Comparison of ENCODE assay signal across 15 cellular contexts in the genomic region with DNA sequence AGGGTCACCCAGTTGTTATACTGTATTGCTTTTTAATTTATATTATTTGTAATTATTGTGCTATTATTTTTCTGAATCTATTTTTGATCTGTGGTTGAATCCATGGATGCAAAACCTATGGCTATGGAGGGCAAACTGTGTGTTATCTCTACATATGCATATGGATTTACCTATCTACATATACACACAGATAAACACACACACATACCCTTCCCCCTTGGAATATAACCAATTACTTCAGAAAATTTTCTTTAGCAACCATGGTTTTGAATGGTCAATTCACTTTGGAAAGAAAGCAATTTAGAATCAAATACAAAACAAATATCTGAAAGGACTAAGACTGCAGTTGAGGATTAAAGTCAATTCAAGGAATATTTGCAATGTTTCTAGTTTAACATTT. TPM values are rescaled to one million over a fixed set of nuclear protein-coding genes. Genes with fewer than 3 reads are reported as not detected.
DNase-seq lines count a peak whose midpoint lies in the region; ATAC-seq and TF ChIP-seq lines count a peak whose summit lies in the region.
"Had no signal": no experiment of that assay in that cellular context is flagged by ENCODE, and none has a peak within 500 bp of the region (broad histone marks: within the 10 kb centered on the region; RNA-seq: fewer than 3 reads in every experiment).

No MANE protein-coding gene starts in this region.

- no peaks in the 10 kb centered on the region for H3K9me3 Mint-ChIP-seq in activated T-cell treated with anti-CD3 and anti-CD28 coated beads, Interleukin-2, amount 50 U/mL, for 72 hours
- no peaks in the 10 kb centered on the region for H3K9me3 Mint-ChIP-seq in T-cell
- no peaks in the 10 kb centered on the region for H3K9me3 Mint-ChIP-seq in mesothelial cell of epicardium
- H3K9me3 Mint-ChIP-seq in stimulated activated memory B cell treated with anti-CD40 and anti-IgM and Interleukin-4, amounts not matched to agents 10 μg/mL and 1 μg/mL and 100 μg/mL, for 72 hours: no peaks in the 10 kb centered on the region

- H3K4me3 Mint-ChIP-seq in activated T-cell treated with anti-CD3 and anti-CD28 coated beads, Interleukin-2, amount 50 U/mL, for 72 hours: no peak overlapping the region
- H3K4me3 Mint-ChIP-seq in T-cell (no peak overlapping the region), mesothelial cell of epicardium (no peak overlapping the region)
- no peak overlapping the region for H3K4me3 Mint-ChIP-seq in stimulated activated memory B cell treated with anti-CD40 and anti-IgM and Interleukin-4, amounts not matched to agents 10 μg/mL and 1 μg/mL and 100 μg/mL, for 72 hours

- POLR2A ChIA-PET in T-cell (lab: Charles Lee): no interaction called here

- peak overlapping the region; percentile 29 for H3K27ac Mint-ChIP-seq in activated T-cell treated with anti-CD3 and anti-CD28 coated beads, Interleukin-2, amount 50 U/mL, for 72 hours
- H3K27ac Mint-ChIP-seq in T-cell (peak overlapping the region; percentile 48 to 79), mesothelial cell of epicardium (peak overlapping the region; percentile 89)
- peak overlapping the region; percentile 42 for H3K27ac Mint-ChIP-seq in stimulated activated memory B cell treated with anti-CD40 and anti-IgM and Interleukin-4, amounts not matched to agents 10 μg/mL and 1 μg/mL and 100 μg/mL, for 72 hours

- peaks cover 2 to 5% of the 10 kb centered on the region in 2 donors for H3K36me3 Mint-ChIP-seq in activated T-cell treated with anti-CD3 and anti-CD28 coated beads, Interleukin-2, amount 50 U/mL, for 72 hours (ENCODE audit: insufficient read depth in 2 of 2)
- H3K36me3 Mint-ChIP-seq in T-cell (peaks cover 13% of the 10 kb centered on the region), mesothelial cell of epicardium (peaks cover 5% of the 10 kb centered on the region)
- H3K36me3 Mint-ChIP-seq in stimulated activated memory B cell treated with anti-CD40 and anti-IgM and Interleukin-4, amounts not matched to agents 10 μg/mL and 1 μg/mL and 100 μg/mL, for 72 hours: peaks cover 35% of the 10 kb centered on the region

- H3K4me1 Mint-ChIP-seq in activated T-cell treated with anti-CD3 and anti-CD28 coated beads, Interleukin-2, amount 50 U/mL, for 72 hours (ENCODE audit: low read depth): peaks cover 49% of the 10 kb centered on the region
- peaks cover 80 to 88% (median 85%) of the 10 kb centered on the region in 3 donors for H3K4me1 Mint-ChIP-seq in T-cell
- H3K4me1 Mint-ChIP-seq in mesothelial cell of epicardium: peaks cover 82% of the 10 kb centered on the region
- H3K4me1 Mint-ChIP-seq in stimulated activated memory B cell treated with anti-CD40 and anti-IgM and Interleukin-4, amounts not matched to agents 10 μg/mL and 1 μg/mL and 100 μg/mL, for 72 hours: peaks cover 69% of the 10 kb centered on the region

- no peaks in the 10 kb centered on the region for H3K27me3 Mint-ChIP-seq in activated T-cell treated with anti-CD3 and anti-CD28 coated beads, Interleukin-2, amount 50 U/mL, for 72 hours (ENCODE audit: low read depth)
- H3K27me3 Mint-ChIP-seq in T-cell: no peaks in the 10 kb centered on the region
- H3K27me3 Mint-ChIP-seq in mesothelial cell of epicardium (ENCODE audit: low read depth): no peaks in the 10 kb centered on the region
- no peaks in the 10 kb centered on the region for H3K27me3 Mint-ChIP-seq in stimulated activated memory B cell treated with anti-CD40 and anti-IgM and Interleukin-4, amounts not matched to agents 10 μg/mL and 1 μg/mL and 100 μg/mL, for 72 hours

- CTCF ChIA-PET in T-cell (lab: Charles Lee): no interaction called here

- no peak for ATAC-seq in activated T-cell treated with anti-CD3 and anti-CD28 coated beads, Interleukin-2, amount 50 U/mL, for 72 hours (replicated peaks in 1 of 2)
- ATAC-seq in T-cell (replicated peaks in 1 of 4) (no peak), HG02610 (IDR thresholded peaks at IDR 0.05; ENCODE audit: unreplicated experiment) (no peak)
- no peak for ATAC-seq in stimulated activated memory B cell treated with anti-CD40 and anti-IgM and Interleukin-4, amounts not matched to agents 10 μg/mL and 1 μg/mL and 100 μg/mL, for 72 hours

- TF ChIP-seq CTCF in mesothelial cell of epicardium (IDR thresholded peaks at IDR 0.05; ENCODE audit: unreplicated experiment): no peak

- no peak for DNase-seq in activated T-cell treated with anti-CD3 and anti-CD28 coated beads, Interleukin-2, amount 50 U/mL, for 72 hours
- DNase-seq in activated T-cell treated with anti-CD3 and anti-CD28 coated beads for 4 hours (no peak), T-cell (no peak), mesothelial cell of epicardium (ENCODE audit: low spot score in 2 of 2, unreplicated experiment in 2 of 2) (no peak), 8988T (no peak), H4 (ENCODE audit: low spot score) (no peak)
- DNase-seq: DMS79 treated with DMSO at 0.1 percent for 48 hours; NCI-H1105 treated with DMSO at 0.1 percent for 48 hours; NCI-H1694; NCI-H748 treated with DMSO at 0.1 percent for 48 hours; NK-92 treated with Interleukin-12 subunit alpha and Interleukin-12 subunit beta, amount 100 ng/mL, for 24 hours; Right ventricle myocardium superior; SK-N-SH had no signal

RNA-seq across cellular contexts. Expression of a gene that starts 39.1 kb away (rescaled TPM):
- 100 to 1,000 TPM; 110 to 126 TPM for total RNA-seq in activated T-cell treated with anti-CD3 and anti-CD28 coated beads, Interleukin-2, amount 50 U/mL, for 72 hours
- total RNA-seq in T-cell: 10 to 100 TPM; 74.2 to 96.3 (median 84.1) TPM
- 112 to 115 TPM (median 114 TPM) in 3 replicates for total RNA-seq in mesothelial cell of epicardium
- total RNA-seq in H4 (2014; rRNA removed; shearing (Covaris generic)): 141 and 205 TPM in 2 replicates

Comparison
In these comparisons a context has a peak if more than half of its experiments do, and no peak if none do; other contexts are left out.
1. H3K27ac Mint-ChIP-seq: peak in every context shown above with its lines; median percentile 89 in mesothelial cell of epicardium; 64 in T-cell; 42 in stimulated activated memory B cell treated with anti-CD40 and anti-IgM and Interleukin-4, amounts not matched to agents 10 μg/mL and 1 μg/mL and 100 μg/mL, for 72 hours; 29 in activated T-cell treated with anti-CD3 and anti-CD28 coated beads, Interleukin-2, amount 50 U/mL, for 72 hours.